ENCODE assay signal across 24 cellular contexts in genomic region chr1:224096773-224097172, GRCh38.
"Had no signal": no experiment of that assay in that cellular context is flagged by ENCODE, and none has a peak within 500 bp of the region (broad histone marks: within the 10 kb centered on the region; RNA-seq: fewer than 3 reads in every experiment).

No MANE protein-coding gene starts in this region.

- DNase-seq: colonic mucosa; cortex of kidney; dermis blood vessel endothelial cell; dorsolateral prefrontal cortex; effector CD4-positive, alpha-beta T cell; effector CD8-positive, alpha-beta T cell; effector memory CD4-positive, alpha-beta T cell; effector memory CD8-positive, alpha-beta T cell; endodermal cell; erythroblast; esophagus squamous epithelium; foreskin fibroblast; foreskin keratinocyte; foreskin melanocyte; gastrocnemius medialis; glutamatergic neuron; head of caudate nucleus; heart left ventricle; heart right ventricle had no signal

- H3K9me3 ChIP-seq: colonic mucosa, esophagus muscularis mucosa, esophagus squamous epithelium, gastrocnemius medialis, gastroesophageal sphincter, heart left ventricle, heart right ventricle had no signal

- H3K27ac ChIP-seq: colonic mucosa, coronary artery, dorsolateral prefrontal cortex, esophagus muscularis mucosa, foreskin keratinocyte, gastrocnemius medialis, gastroesophageal sphincter, heart left ventricle, heart right ventricle, hepatocyte had no signal

- H2AFZ ChIP-seq: hepatocyte had no signal

- H3K27ac Mint-ChIP-seq: dendritic cell treated with granulocyte-macrophage colony-stimulating factor and Interleukin-4, amounts not matched to agents 40 ng/mL and 50 ng/mL, for 4 days; effector memory CD8-positive, alpha-beta T cell; endodermal cell had no signal

- H3K4me1 ChIP-seq: colonic mucosa, esophagus muscularis mucosa, foreskin keratinocyte, gastrocnemius medialis, gastroesophageal sphincter, heart left ventricle, heart right ventricle had no signal

- H3K79me2 ChIP-seq: hepatocyte had no signal

- H3K4me2 ChIP-seq: hepatocyte had no signal

- H3K9me3 Mint-ChIP-seq: dendritic cell treated with granulocyte-macrophage colony-stimulating factor and Interleukin-4, amounts not matched to agents 40 ng/mL and 50 ng/mL, for 4 days; effector memory CD8-positive, alpha-beta T cell had no signal

- H3K4me3 Mint-ChIP-seq: dendritic cell treated with granulocyte-macrophage colony-stimulating factor and Interleukin-4, amounts not matched to agents 40 ng/mL and 50 ng/mL, for 4 days; effector memory CD8-positive, alpha-beta T cell; endodermal cell had no signal

- H3K27me3 ChIP-seq: colonic mucosa, dorsolateral prefrontal cortex, gastrocnemius medialis had no signal

- H3K4me3 ChIP-seq: colonic mucosa, coronary artery, dorsolateral prefrontal cortex, esophagus muscularis mucosa, esophagus squamous epithelium, gastrocnemius medialis, gastroesophageal sphincter, heart left ventricle, heart right ventricle, hepatocyte had no signal

- H3K4me1 Mint-ChIP-seq: endodermal cell had no signal

- H3K36me3 ChIP-seq: colonic mucosa, esophagus muscularis mucosa, esophagus squamous epithelium, gastrocnemius medialis, gastroesophageal sphincter, heart left ventricle, heart right ventricle had no signal
